1 cellular context compared by ENCODE assay signal in genomic region chr12:92140919-92141536, GRCh38.
TF ChIP-seq lines count a peak whose summit lies in the region.

No MANE protein-coding gene starts in this region.

TF ChIP-seq in GM12878, 131 proteins besides CTCF, POLR2A, EP300 and RAD21 (continued from another document):
- no peak for TF ChIP-seq CUX1 (IDR thresholded peaks at IDR 0.05; ENCODE audit: insufficient replicate concordance, low read depth, low read length)
- no peak for TF ChIP-seq RAD51 (IDR thresholded peaks at IDR 0.05)
- TF ChIP-seq FOXK2 (IDR thresholded peaks at IDR 0.05) = no peak
- TF ChIP-seq HDAC2 (IDR thresholded peaks at IDR 0.05) = no peak
- no peak for TF ChIP-seq NRF1 (conservative IDR thresholded peaks at IDR 0.05; ENCODE audit: low read depth, low read length)
- TF ChIP-seq RB1 (IDR thresholded peaks at IDR 0.05; ENCODE audit: borderline replicate concordance) = no peak
- TF ChIP-seq BMI1 (IDR thresholded peaks at IDR 0.05; ENCODE audit: borderline replicate concordance) = no peak
